Comparison of ENCODE assay signal across 25 cellular contexts in the genomic region with DNA sequence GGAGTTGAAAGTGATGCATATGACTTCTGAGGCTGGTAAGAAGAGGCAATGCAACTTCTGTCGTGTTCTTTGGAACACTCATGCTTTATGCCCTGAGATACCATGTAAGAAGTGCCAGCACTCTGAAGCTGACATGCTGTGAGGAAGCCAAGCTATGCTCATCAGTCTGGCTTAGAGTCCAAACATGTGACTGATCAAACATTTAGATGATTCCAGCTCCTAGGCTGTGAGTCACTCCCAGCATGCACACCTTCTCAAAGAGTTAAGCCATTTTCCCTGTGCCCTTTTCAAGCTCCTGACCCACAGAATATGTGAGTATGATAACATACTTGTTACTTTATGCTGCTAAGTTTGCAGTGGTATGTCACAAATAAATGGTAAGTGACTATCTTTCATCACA. TPM values are rescaled to one million over a fixed set of nuclear protein-coding genes. Genes with fewer than 3 reads are reported as not detected.
DNase-seq lines count a peak whose midpoint lies in the region; ATAC-seq, FAIRE-seq and TF ChIP-seq lines count a peak whose summit lies in the region.
"Had no signal": no experiment of that assay in that cellular context is flagged by ENCODE, and none has a peak within 500 bp of the region (broad histone marks: within the 10 kb centered on the region; RNA-seq: fewer than 3 reads in every experiment).

No MANE protein-coding gene starts in this region.

- no peaks in the 10 kb centered on the region for H3K9me3 Mint-ChIP-seq in activated CD4-positive, alpha-beta T cell treated with anti-CD3 and anti-CD28 coated beads for 36 hours (ENCODE audit: low read depth)
- H3K9me3 Mint-ChIP-seq: activated CD8-positive, alpha-beta T cell treated with anti-CD3 and anti-CD28 coated beads for 36 hours; central memory CD8-positive, alpha-beta T cell had no signal

- H3K27ac Mint-ChIP-seq in activated CD4-positive, alpha-beta T cell treated with anti-CD3 and anti-CD28 coated beads for 36 hours = no peak overlapping the region
- H3K27ac Mint-ChIP-seq: activated CD8-positive, alpha-beta T cell treated with anti-CD3 and anti-CD28 coated beads for 36 hours; immature natural killer cell; progenitor cell of endocrine pancreas had no signal

- no peaks in the 10 kb centered on the region for H3K27me3 Mint-ChIP-seq in activated CD4-positive, alpha-beta T cell treated with anti-CD3 and anti-CD28 coated beads for 36 hours
- H3K27me3 Mint-ChIP-seq: activated CD8-positive, alpha-beta T cell treated with anti-CD3 and anti-CD28 coated beads for 36 hours; central memory CD8-positive, alpha-beta T cell; progenitor cell of endocrine pancreas had no signal

- H3K36me3 Mint-ChIP-seq in activated CD4-positive, alpha-beta T cell treated with anti-CD3 and anti-CD28 coated beads for 36 hours (ENCODE audit: low read depth) = no peaks in the 10 kb centered on the region

- CTCF ChIA-PET in activated CD4-positive, alpha-beta T cell treated with anti-CD3 and anti-CD28 coated beads for 36 hours (lab: Charles Lee) = no interaction called here

- POLR2A ChIA-PET in activated CD4-positive, alpha-beta T cell treated with anti-CD3 and anti-CD28 coated beads for 36 hours (lab: Charles Lee) = no interaction called here

- H3K4me1 Mint-ChIP-seq in activated CD4-positive, alpha-beta T cell treated with anti-CD3 and anti-CD28 coated beads for 36 hours = peaks cover 3% of the 10 kb centered on the region
- H3K4me1 Mint-ChIP-seq: central memory CD8-positive, alpha-beta T cell; immature natural killer cell had no signal

- FAIRE-seq in RCC 7860 (lab: Jason Lieb, UNC) = no peak
- FAIRE-seq: H1 had no signal

- no peaks in the 10 kb centered on the region for H3K9me3 ChIP-seq in HAP-1
- H3K9me3 ChIP-seq in suprapubic skin = no peaks in the 10 kb centered on the region
- H3K9me3 ChIP-seq: BE2C, thoracic aorta had no signal

- WGBS in suprapubic skin = 71% methylated on average over 1 of the region's 1 CpG

- H3K4me3 ChIP-seq in HAP-1 (no peak overlapping the region), suprapubic skin (no peak overlapping the region)
- H3K4me3 ChIP-seq: hepatocyte, thoracic aorta had no signal

- no peaks in the 10 kb centered on the region for H3K36me3 ChIP-seq in HAP-1 (replicated peaks)
- H3K36me3 ChIP-seq in suprapubic skin = no peaks in the 10 kb centered on the region
- H3K36me3 ChIP-seq: BE2C, thoracic aorta had no signal

- DNase-seq in activated CD4-positive, alpha-beta T cell treated with anti-CD3 and anti-CD28 coated beads for 36 hours = no peak
- DNase-seq in activated CD4-positive, alpha-beta T cell treated with anti-CD3 and anti-CD28 coated beads for 48 hours = no peak
- DNase-seq in RCC 7860 (ENCODE audit: low spot score) = peak; percentile 18
- DNase-seq in HAP-1 (ENCODE audit: low spot score in 2 of 2) = no peak
- no peak for DNase-seq in T1000 (lab: John Stamatoyannopoulos, UW)
- DNase-seq in suprapubic skin (ENCODE audit: low spot score in 2 of 2) = no peak
- no peak for DNase-seq in activated CD8-positive, alpha-beta memory T cell treated with anti-CD3 and anti-CD28 coated beads for 24 hours
- DNase-seq: 8988T; activated CD8-positive, alpha-beta T cell treated with anti-CD3 and anti-CD28 coated beads for 36 hours; activated T-cell treated with anti-CD3 and anti-CD28 coated beads, Interleukin-2, amount 50 U/mL, for 1 hour; amniotic stem cell; BE2C; DMS79 treated with DMSO at 0.1 percent for 48 hours; foreskin melanocyte; immature natural killer cell; NCI-H187; NCI-H2227 treated with DMSO at 0.1 percent for 48 hours; NCI-H748 treated with DMSO at 0.1 percent for 48 hours had no signal

- no peaks in the 10 kb centered on the region; the same call in 1 of the 2 replicates for H3K4me1 ChIP-seq in HAP-1
- no peaks in the 10 kb centered on the region for H3K4me1 ChIP-seq in suprapubic skin
- H3K4me1 ChIP-seq: BE2C had no signal

- no peak overlapping the region for H3K4me3 Mint-ChIP-seq in activated CD4-positive, alpha-beta T cell treated with anti-CD3 and anti-CD28 coated beads for 36 hours
- H3K4me3 Mint-ChIP-seq: activated CD8-positive, alpha-beta T cell treated with anti-CD3 and anti-CD28 coated beads for 36 hours; central memory CD8-positive, alpha-beta T cell; immature natural killer cell had no signal

- TF ChIP-seq POLR2A in suprapubic skin (IDR thresholded peaks at IDR 0.05) = no peak

- intact Hi-C loops in activated CD4-positive, alpha-beta T cell treated with anti-CD3 and anti-CD28 coated beads for 36 hours (cut with DNase I, micrococcal nuclease) = no loop called here

- in situ Hi-C loops in HAP-1 (cut with MboI; ENCODE audit: low sequenced_read_pairs) = no loop called here

- TF ChIP-seq CTCF in suprapubic skin (IDR thresholded peaks at IDR 0.05) = no peak

- H3K27me3 ChIP-seq in HAP-1 (ENCODE audit: low read depth) = no peaks in the 10 kb centered on the region
- no peaks in the 10 kb centered on the region for H3K27me3 ChIP-seq in suprapubic skin
- H3K27me3 ChIP-seq: BE2C, hepatocyte had no signal

- ATAC-seq in activated CD4-positive, alpha-beta T cell treated with anti-CD3 and anti-CD28 coated beads for 36 hours = peak; percentile 19
- peak; percentile 55 for ATAC-seq in esophagus mucosa
- ATAC-seq: activated CD8-positive, alpha-beta T cell treated with anti-CD3 and anti-CD28 coated beads for 36 hours; Right ventricle myocardium inferior had no signal

- TF ChIP-seq EP300 in suprapubic skin (IDR thresholded peaks at IDR 0.05) = no peak

- no peak overlapping the region for H3K27ac ChIP-seq in suprapubic skin
- H3K27ac ChIP-seq: hepatocyte, thoracic aorta had no signal

RNA-seq across cellular contexts. Expression of a gene that starts 15.8 kb away (rescaled TPM):
- total RNA-seq in activated CD4-positive, alpha-beta T cell treated with anti-CD3 and anti-CD28 coated beads for 36 hours = 10 to 100 TPM; 22.1 to 28.4 TPM
- 32.6 TPM for total RNA-seq in esophagus mucosa
- total RNA-seq in suprapubic skin = 10 to 100 TPM; 11.1 to 18.3 (median 15.1) TPM
